Comparison of ENCODE assay signal across 15 cellular contexts in the genomic region with DNA sequence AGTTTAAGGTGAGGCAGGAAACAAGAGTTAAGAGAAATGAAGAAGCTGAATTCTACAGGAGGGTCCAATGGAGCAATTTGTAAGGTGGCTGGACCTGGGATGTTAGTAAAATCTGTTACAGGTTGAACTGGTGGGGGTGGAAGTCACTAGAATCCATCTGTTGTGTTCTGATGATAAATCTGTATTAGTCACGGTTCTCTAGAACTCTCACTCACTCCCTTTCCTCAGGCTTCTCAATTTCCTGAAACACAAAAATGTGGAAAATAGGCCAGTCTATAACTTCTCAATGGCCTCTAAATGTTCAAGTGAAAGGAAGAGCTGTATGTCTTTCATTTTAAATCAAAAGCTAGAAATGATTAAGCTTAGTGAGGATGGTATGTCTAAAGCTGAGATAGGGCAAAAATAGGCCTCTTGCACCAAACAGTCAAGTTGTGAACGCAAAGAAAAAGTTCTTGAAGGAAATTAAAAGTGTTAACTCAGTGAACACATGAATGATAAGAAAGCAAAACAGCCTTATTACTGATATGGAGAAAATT.
A peak's percentile ranks its signal among the peaks of the same experiment; 100 is the strongest.
DNase-seq lines count a peak whose midpoint lies in the region; ATAC-seq and TF ChIP-seq lines count a peak whose summit lies in the region.
"Had no signal": no experiment of that assay in that cellular context is flagged by ENCODE, and none has a peak within 500 bp of the region (broad histone marks: within the 10 kb centered on the region; RNA-seq: fewer than 3 reads in every experiment).

No MANE protein-coding gene starts in this region.

- no peak for TF ChIP-seq POLR2A in heart left ventricle (IDR thresholded peaks at IDR 0.05)

- no peak overlapping the region for H3K4me3 Mint-ChIP-seq in activated T-cell treated with anti-CD3 and anti-CD28 coated beads, Interleukin-2, amount 50 U/mL, for 4 hours
- H3K4me3 Mint-ChIP-seq in HFFc6 (no peak overlapping the region), nephron progenitor cell (no peak overlapping the region)
- no peak overlapping the region for H3K4me3 Mint-ChIP-seq in activated T-helper 2 cell treated with anti-CD3 and anti-CD28 coated beads, Interferon-gamma antibody, Interleukin-2, Interleukin-4, amounts not matched to agents 10 μg/mL and 5 μg/mL and 100 μg/mL, durations not matched to agents 14 hours and 24 hours and 36 hours (ENCODE audit: low read depth)
- H3K4me3 Mint-ChIP-seq: CD4-positive, CD25-positive, alpha-beta regulatory T cell; H9; IgD-negative memory B cell had no signal

- no peak for DNase-seq in activated T-cell treated with anti-CD3 and anti-CD28 coated beads, Interleukin-2, amount 50 U/mL, for 4 hours
- DNase-seq in activated T-cell treated with anti-CD3 and anti-CD28 coated beads, Interleukin-2, amount 50 U/mL, for 1 hour = no peak
- DNase-seq in HFFc6 (no peak), nephron progenitor cell (no peak), Kasumi-1 (lab: John Stamatoyannopoulos, UW) (no peak), heart left ventricle (no peak), AG20443 (ENCODE audit: low spot score) (no peak)
- DNase-seq in activated T-helper 2 cell treated with anti-CD3 and anti-CD28 coated beads, Interferon-gamma antibody, Interleukin-2, Interleukin-4, amounts not matched to agents 10 μg/mL and 5 μg/mL and 100 μg/mL, durations not matched to agents 14 hours and 24 hours and 36 hours (ENCODE audit: low spot score) = no peak
- DNase-seq: CD4-positive, CD25-positive, alpha-beta regulatory T cell; H9; NCI-H146; NCI-H2227 treated with DMSO at 0.1 percent for 48 hours; NCI-H524 treated with DMSO at 0.1 percent for 48 hours; OCI-M1 had no signal

- H3K9me3 Mint-ChIP-seq in activated T-cell treated with anti-CD3 and anti-CD28 coated beads, Interleukin-2, amount 50 U/mL, for 4 hours = peaks cover 8% of the 10 kb centered on the region
- H3K9me3 Mint-ChIP-seq in HFFc6 (no peaks in the 10 kb centered on the region), nephron progenitor cell (peaks cover 16% of the 10 kb centered on the region)
- H3K9me3 Mint-ChIP-seq in activated T-helper 2 cell treated with anti-CD3 and anti-CD28 coated beads, Interferon-gamma antibody, Interleukin-2, Interleukin-4, amounts not matched to agents 10 μg/mL and 5 μg/mL and 100 μg/mL, durations not matched to agents 14 hours and 24 hours and 36 hours = peaks cover 34% of the 10 kb centered on the region

- H3K4me1 ChIP-seq in heart left ventricle = no peaks in the 10 kb centered on the region

- WGBS in heart left ventricle, 4 donors = 89 to 95% (median 90%) methylated on average over 2 of the region's 2 CpGs

- no peak overlapping the region for H3K27ac ChIP-seq in heart left ventricle

- intact Hi-C loops in activated T-helper 2 cell treated with anti-CD3 and anti-CD28 coated beads, Interferon-gamma antibody, Interleukin-2, Interleukin-4, amounts not matched to agents 10 μg/mL and 5 μg/mL and 100 μg/mL, durations not matched to agents 14 hours and 24 hours and 36 hours (cut with micrococcal nuclease) = loop anchor here (1.0 to 2.0 kb wide), 4 partner anchors 20 to 173 kb away; no protein-coding TSS in a partner anchor
- intact Hi-C loops in heart left ventricle (cut with DNase I) = no loop called here

- no peaks in the 10 kb centered on the region for H3K36me3 ChIP-seq in heart left ventricle

- H3K9me3 ChIP-seq in heart left ventricle = no peaks in the 10 kb centered on the region

- peaks cover 3% of the 10 kb centered on the region for H3K4me1 Mint-ChIP-seq in activated T-cell treated with anti-CD3 and anti-CD28 coated beads, Interleukin-2, amount 50 U/mL, for 4 hours (ENCODE audit: low read depth)
- H3K4me1 Mint-ChIP-seq in HFFc6 (ENCODE audit: low read depth) (peaks cover 29% of the 10 kb centered on the region), nephron progenitor cell (peaks cover 28% of the 10 kb centered on the region)
- H3K4me1 Mint-ChIP-seq in activated T-helper 2 cell treated with anti-CD3 and anti-CD28 coated beads, Interferon-gamma antibody, Interleukin-2, Interleukin-4, amounts not matched to agents 10 μg/mL and 5 μg/mL and 100 μg/mL, durations not matched to agents 14 hours and 24 hours and 36 hours (ENCODE audit: low read depth) = peaks cover 21% of the 10 kb centered on the region
- H3K4me1 Mint-ChIP-seq: CD4-positive, CD25-positive, alpha-beta regulatory T cell; H9; IgD-negative memory B cell had no signal

- peak; percentile 25 to 40 for ATAC-seq in activated T-cell treated with anti-CD3 and anti-CD28 coated beads, Interleukin-2, amount 50 U/mL, for 4 hours
- no peak for ATAC-seq in heart left ventricle

- no peak overlapping the region for H3K4me3 ChIP-seq in heart left ventricle

- H3K36me3 Mint-ChIP-seq in activated T-cell treated with anti-CD3 and anti-CD28 coated beads, Interleukin-2, amount 50 U/mL, for 4 hours (ENCODE audit: insufficient read depth) = no peaks in the 10 kb centered on the region
- H3K36me3 Mint-ChIP-seq in HFFc6 (ENCODE audit: low read depth) = 0 out of 2 replicates have a peak, but pooled peaks cover 7% of the 10 kb centered on the region
- peaks cover 33% of the 10 kb centered on the region for H3K36me3 Mint-ChIP-seq in activated T-helper 2 cell treated with anti-CD3 and anti-CD28 coated beads, Interferon-gamma antibody, Interleukin-2, Interleukin-4, amounts not matched to agents 10 μg/mL and 5 μg/mL and 100 μg/mL, durations not matched to agents 14 hours and 24 hours and 36 hours (ENCODE audit: low read depth)
- no peaks in the 10 kb centered on the region for H3K36me3 Mint-ChIP-seq in nephron progenitor cell (ENCODE audit: low read depth)
- H3K36me3 Mint-ChIP-seq: CD4-positive, CD25-positive, alpha-beta regulatory T cell had no signal

- TF ChIP-seq CTCF in HFFc6 (IDR thresholded peaks at IDR 0.05) = no peak
- TF ChIP-seq CTCF in nephron progenitor cell (IDR thresholded peaks at IDR 0.05) = no peak
- TF ChIP-seq CTCF in heart left ventricle (IDR thresholded peaks at IDR 0.05) = no peak

- H3K27me3 ChIP-seq in heart left ventricle = no peaks in the 10 kb centered on the region

- no peaks in the 10 kb centered on the region for H3K27me3 Mint-ChIP-seq in activated T-cell treated with anti-CD3 and anti-CD28 coated beads, Interleukin-2, amount 50 U/mL, for 4 hours (ENCODE audit: low read depth)
- H3K27me3 Mint-ChIP-seq in HFFc6 (ENCODE audit: insufficient read depth) (no peaks in the 10 kb centered on the region), nephron progenitor cell (ENCODE audit: low read depth, poor library complexity) (no peaks in the 10 kb centered on the region)
- no peaks in the 10 kb centered on the region for H3K27me3 Mint-ChIP-seq in activated T-helper 2 cell treated with anti-CD3 and anti-CD28 coated beads, Interferon-gamma antibody, Interleukin-2, Interleukin-4, amounts not matched to agents 10 μg/mL and 5 μg/mL and 100 μg/mL, durations not matched to agents 14 hours and 24 hours and 36 hours (ENCODE audit: low read depth)
- H3K27me3 Mint-ChIP-seq: CD4-positive, CD25-positive, alpha-beta regulatory T cell; IgD-negative memory B cell had no signal

- H3K27ac Mint-ChIP-seq in HFFc6 (peak overlapping the region; percentile 36; the same call in 1 of the 2 replicates), nephron progenitor cell (peak overlapping the region; percentile 90)
- peak overlapping the region; percentile 85 for H3K27ac Mint-ChIP-seq in activated T-helper 2 cell treated with anti-CD3 and anti-CD28 coated beads, Interferon-gamma antibody, Interleukin-2, Interleukin-4, amounts not matched to agents 10 μg/mL and 5 μg/mL and 100 μg/mL, durations not matched to agents 14 hours and 24 hours and 36 hours
- H3K27ac Mint-ChIP-seq: CD4-positive, CD25-positive, alpha-beta regulatory T cell; H9; IgD-negative memory B cell had no signal

Comparison
In these comparisons a context has a peak if more than half of its experiments do, and no peak if none do; other contexts are left out.
1. ATAC-seq: peak in activated T-cell treated with anti-CD3 and anti-CD28 coated beads, Interleukin-2, amount 50 U/mL, for 4 hours (2 of 2); none in heart left ventricle (0 of 4).
2. H3K27ac Mint-ChIP-seq: peak in every context shown above with its lines; median percentile 90 in nephron progenitor cell; 85 in activated T-helper 2 cell treated with anti-CD3 and anti-CD28 coated beads, Interferon-gamma antibody, Interleukin-2, Interleukin-4, amounts not matched to agents 10 μg/mL and 5 μg/mL and 100 μg/mL, durations not matched to agents 14 hours and 24 hours and 36 hours; 36 in HFFc6.